Comparison of ENCODE assay signal across 9 cellular contexts in the genomic region with DNA sequence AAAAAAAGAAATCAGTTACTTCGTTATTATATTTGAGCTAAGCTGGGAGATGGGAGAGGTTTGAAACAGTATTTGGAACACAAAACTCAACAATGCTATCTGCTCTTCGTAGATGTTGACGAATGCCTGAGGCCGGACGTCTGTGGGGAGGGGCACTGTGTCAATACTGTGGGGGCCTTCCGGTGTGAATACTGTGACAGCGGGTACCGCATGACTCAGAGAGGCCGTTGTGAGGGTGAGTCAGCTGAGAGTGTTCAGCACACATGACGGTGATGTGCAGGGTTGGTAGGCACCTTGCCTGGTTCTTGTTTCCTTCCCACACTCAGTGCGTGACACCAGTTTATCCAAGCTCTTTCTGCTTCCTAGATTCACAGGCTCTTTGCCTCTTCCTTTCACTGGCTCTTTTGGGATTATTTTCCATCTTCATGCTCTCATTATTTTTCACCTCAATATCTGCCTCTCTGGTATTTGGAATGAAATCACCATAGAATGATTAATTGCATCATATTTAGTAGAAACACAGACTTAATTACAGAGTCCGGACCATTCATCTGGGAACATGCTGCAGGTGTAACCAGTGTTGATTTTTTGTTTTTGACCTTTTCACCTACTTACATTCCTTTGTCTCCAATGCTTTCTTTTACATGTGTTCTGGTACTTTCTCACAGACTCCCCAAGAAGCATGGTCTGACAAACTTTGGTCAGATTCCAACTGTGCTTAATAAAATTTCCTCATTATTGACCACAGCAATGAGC.
DNase-seq lines count a peak whose midpoint lies in the region; ATAC-seq, FAIRE-seq and TF ChIP-seq lines count a peak whose summit lies in the region.
"Had no signal": no experiment of that assay in that cellular context is flagged by ENCODE, and none has a peak within 500 bp of the region (broad histone marks: within the 10 kb centered on the region; RNA-seq: fewer than 3 reads in every experiment).

No MANE protein-coding gene starts in this region.

- POLR2A ChIA-PET in SK-N-SH (lab: Yijun Ruan, JAX) (no interaction called here), endothelial cell of umbilical vein (lab: Charles Lee) (no interaction called here)

- dilution Hi-C loops in endothelial cell of umbilical vein (cut with MboI; ENCODE audit: extremely low pct_ligation_motif_present, low sequenced_read_pairs) = no loop called here

- no peaks in the 10 kb centered on the region for H3K9me3 ChIP-seq in SK-N-SH
- no peaks in the 10 kb centered on the region for H3K9me3 ChIP-seq in endothelial cell of umbilical vein (replicated peaks; ENCODE audit: control insufficient read depth, insufficient read depth, low read length)
- no peaks in the 10 kb centered on the region for H3K9me3 ChIP-seq in gastrocnemius medialis

- H3K9ac ChIP-seq in SK-N-SH (peak overlapping the region; percentile 42; the same call in 1 of the 2 replicates), endothelial cell of umbilical vein (replicated peaks; ENCODE audit: extremely low read depth, insufficient read depth, low read length) (peak overlapping the region; percentile 40)

- H4K20me1 ChIP-seq in SK-N-SH (ENCODE audit: insufficient read depth) (no peaks in the 10 kb centered on the region), endothelial cell of umbilical vein (replicated peaks; ENCODE audit: control insufficient read depth, extremely low read depth, insufficient read depth, low read length) (no peaks in the 10 kb centered on the region)

- TF ChIP-seq CTCF in SK-N-SH (IDR thresholded peaks at IDR 0.05) (no peak), endothelial cell of umbilical vein (IDR thresholded peaks at IDR 0.05; ENCODE audit: extremely low read depth in 1 of 2, insufficient read depth in 1 of 2, low read depth in 1 of 2, low read length in 2 of 2) (no peak), gastrocnemius medialis (IDR thresholded peaks at IDR 0.05 in 4 of 5, conservative IDR thresholded peaks at IDR 0.05 in 1 of 5) (no peak)

- in situ Hi-C loops in gastrocnemius medialis (cut with MboI; ENCODE audit: low sequenced_read_pairs in 4 of 4) = loop anchor here in 1 of 4 donors (10.0 kb wide), 1 partner anchor 99 kb away; no protein-coding TSS in a partner anchor

- TF ChIP-seq EP300 in SK-N-SH (IDR thresholded peaks at IDR 0.05; ENCODE audit: borderline replicate concordance in 1 of 2, low read depth in 1 of 2, low read length in 1 of 2) = peak in 1 of 2 experiments; percentile 91; a peak in 1 of 4 replicates

- TF ChIP-seq RAD21 in SK-N-SH (IDR thresholded peaks at IDR 0.05; ENCODE audit: low read length) = no peak

- 11% methylated on average over 12 of the region's 12 CpGs for WGBS in SK-N-SH (ENCODE audit: low lambda C conversion rate)

- DNase-seq in GM04503 (ENCODE audit: low read depth) (peak; percentile 19), SK-N-SH (peak; percentile 12), endothelial cell of umbilical vein (ENCODE audit: low read depth, low spot score) (peak; percentile 80), gastrocnemius medialis (peak; percentile 52 to 53), SIG-M5 (lab: John Stamatoyannopoulos, UW) (no peak)

- TF ChIP-seq POLR2A in endothelial cell of umbilical vein (IDR thresholded peaks at IDR 0.05; ENCODE audit: low read depth, low read length) = no peak
- TF ChIP-seq POLR2A in gastrocnemius medialis (IDR thresholded peaks at IDR 0.05) = peak; percentile 11 to 24

- H3K79me2 ChIP-seq in SK-N-SH (ENCODE audit: insufficient read depth) = no peaks in the 10 kb centered on the region
- no peaks in the 10 kb centered on the region for H3K79me2 ChIP-seq in endothelial cell of umbilical vein (ENCODE audit: control insufficient read depth, insufficient read depth, low read length)

- peak; percentile 58 to 60 for ATAC-seq in gastrocnemius medialis
- no peak for ATAC-seq in GM21390 (IDR thresholded peaks at IDR 0.05; ENCODE audit: unreplicated experiment)
- ATAC-seq in GM18517 (IDR thresholded peaks at IDR 0.05; ENCODE audit: unreplicated experiment) = no peak
- no peak for ATAC-seq in HG02884 (IDR thresholded peaks at IDR 0.05; ENCODE audit: unreplicated experiment)

- CTCF ChIA-PET in SK-N-SH (lab: Yijun Ruan, JAX) = no interaction called here
- CTCF ChIA-PET in endothelial cell of umbilical vein (lab: Charles Lee) = interaction anchor here (0.7 to 1.7 kb wide), 11 partner anchors 16 to 307 kb away, joined by 3 to 7 read pairs (median 4); no protein-coding TSS in a partner anchor

- H3K9me1 ChIP-seq in endothelial cell of umbilical vein (replicated peaks; ENCODE audit: control insufficient read depth, extremely low read depth, insufficient read depth, low read length) = no peaks in the 10 kb centered on the region

- H3K9me2 ChIP-seq in SK-N-SH = no peaks in the 10 kb centered on the region

- BruUV-seq in endothelial cell of umbilical vein (replicated peaks; lab: Mats Ljungman, UMichigan) = TSS peak; percentile 92

- peaks cover 0 to 4% of the 10 kb centered on the region in 2 experiments for H3K4me1 ChIP-seq in SK-N-SH (ENCODE audit: control insufficient read depth in 1 of 2, insufficient read depth in 2 of 2, low read depth in 1 of 2, low read length in 1 of 2)
- peaks cover 6% of the 10 kb centered on the region for H3K4me1 ChIP-seq in endothelial cell of umbilical vein (ENCODE audit: control insufficient read depth, extremely low read depth, insufficient read depth, low read length)
- H3K4me1 ChIP-seq in gastrocnemius medialis = peaks cover 0 to 15% of the 10 kb centered on the region in 2 donors

- H3K4me2 ChIP-seq in SK-N-SH (peak overlapping the region; percentile 21), endothelial cell of umbilical vein (ENCODE audit: insufficient read depth, low read length) (no peak overlapping the region)

- H3K4me3 ChIP-seq in SK-N-SH (ENCODE audit: low read depth in 2 of 2, low read length in 1 of 2) (no peak overlapping the region), endothelial cell of umbilical vein (replicated peaks in 1 of 3; ENCODE audit: insufficient read depth in 1 of 3, low read depth in 1 of 3, low read length in 3 of 3) (no peak overlapping the region), gastrocnemius medialis (no peak overlapping the region)

- peak; percentile 96 for FAIRE-seq in endothelial cell of umbilical vein (lab: Jason Lieb, UNC)

- H3K27ac ChIP-seq in SK-N-SH (ENCODE audit: low read depth in 2 of 2, low read length in 1 of 2) = peak overlapping the region; percentile 11 to 91; a peak in 3 of 4 replicates
- H3K27ac ChIP-seq in endothelial cell of umbilical vein (ENCODE audit: insufficient read depth, low read depth, low read length) = peak overlapping the region; percentile 84
- H3K27ac ChIP-seq in gastrocnemius medialis = peak overlapping the region; percentile 63 to 76 (median 70)
- H3K27ac ChIP-seq: HL-60 had no signal

- peaks cover 49% of the 10 kb centered on the region for H3F3A ChIP-seq in SK-N-SH (replicated peaks; ENCODE audit: insufficient read depth)

- H2AFZ ChIP-seq in SK-N-SH (ENCODE audit: low read depth) (no peak overlapping the region), endothelial cell of umbilical vein (ENCODE audit: low read depth, low read length) (no peak overlapping the region)

- no peaks in the 10 kb centered on the region for H3K27me3 ChIP-seq in SK-N-SH (ENCODE audit: insufficient read depth)
- no peaks in the 10 kb centered on the region for H3K27me3 ChIP-seq in endothelial cell of umbilical vein (ENCODE audit: control insufficient read depth in 2 of 2, insufficient read depth in 2 of 2, low read length in 2 of 2)
- H3K27me3 ChIP-seq in gastrocnemius medialis = no peaks in the 10 kb centered on the region

- peaks cover 57 to 85% of the 10 kb centered on the region in 2 experiments for H3K36me3 ChIP-seq in SK-N-SH (replicated peaks in 1 of 2; ENCODE audit: control insufficient read depth in 1 of 2, insufficient read depth in 2 of 2, low read length in 1 of 2)
- H3K36me3 ChIP-seq in endothelial cell of umbilical vein (ENCODE audit: control insufficient read depth in 2 of 2, extremely low read depth in 1 of 2, insufficient read depth in 2 of 2, low read length in 2 of 2) = peaks cover under 1 to 2% of the 10 kb centered on the region in 2 experiments
- peaks cover 0 to 11% of the 10 kb centered on the region in 2 donors for H3K36me3 ChIP-seq in gastrocnemius medialis

- intact Hi-C loops in endothelial cell of umbilical vein (cut with micrococcal nuclease) = loop anchor here (1.0 to 10.0 kb wide), 3 partner anchors 15 to 721 kb away; no protein-coding TSS in a partner anchor
- intact Hi-C loops in gastrocnemius medialis (cut with DNase I; ENCODE audit: low total_unique reads) = no loop called here

TF ChIP-seq in SK-N-SH, 30 proteins besides CTCF, POLR2A, EP300 and RAD21 (continues in another document):
- TF ChIP-seq POLR2AphosphoS5 (IDR thresholded peaks at IDR 0.05; ENCODE audit: low read depth, low read length) = peak; percentile 55; the same call in 1 of the 2 replicates
- TF ChIP-seq FOSL2 (IDR thresholded peaks at IDR 0.05; ENCODE audit: borderline replicate concordance, low read depth) = peak; percentile 99
- 0 out of 2 replicates have a peak, but pooled peaks have one; percentile 65 for TF ChIP-seq TEAD4 (IDR thresholded peaks at IDR 0.05; ENCODE audit: borderline replicate concordance, insufficient read depth)
- TF ChIP-seq, protein P1, sequence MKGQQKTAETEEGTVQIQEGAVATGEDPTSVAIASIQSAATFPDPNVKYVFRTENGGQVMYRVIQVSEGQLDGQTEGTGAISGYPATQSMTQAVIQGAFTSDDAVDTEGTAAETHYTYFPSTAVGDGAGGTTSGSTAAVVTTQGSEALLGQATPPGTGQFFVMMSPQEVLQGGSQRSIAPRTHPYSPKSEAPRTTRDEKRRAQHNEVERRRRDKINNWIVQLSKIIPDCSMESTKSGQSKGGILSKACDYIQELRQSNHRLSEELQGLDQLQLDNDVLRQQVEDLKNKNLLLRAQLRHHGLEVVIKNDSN (IDR thresholded peaks at IDR 0.05; ENCODE audit: borderline replicate concordance, low read depth) = peak; percentile 68; the same call in 1 of the 2 replicates

TF ChIP-seq in endothelial cell of umbilical vein, 7 proteins besides CTCF, POLR2A, EP300 and RAD21:
- TF ChIP-seq MYC (IDR thresholded peaks at IDR 0.05; ENCODE audit: low read depth, low read length) (peak; percentile 75), GATA2 (IDR thresholded peaks at IDR 0.05; ENCODE audit: insufficient read depth, insufficient read length, low read depth, low read length) (no peak), POLR2AphosphoS5 (IDR thresholded peaks at IDR 0.05; ENCODE audit: insufficient read depth, low read depth, low read length) (peak; percentile 85), EZH2 (IDR thresholded peaks at IDR 0.05; ENCODE audit: borderline replicate concordance, low read depth, low read length, severe bottlenecking) (no peak), JUN (IDR thresholded peaks at IDR 0.05; ENCODE audit: borderline replicate concordance, insufficient read depth, insufficient read length, low read depth) (peak; percentile 96), FOS (IDR thresholded peaks at IDR 0.05; ENCODE audit: borderline replicate concordance, insufficient read depth, low read length) (peak; percentile 70)
- TF ChIP-seq, protein P2, sequence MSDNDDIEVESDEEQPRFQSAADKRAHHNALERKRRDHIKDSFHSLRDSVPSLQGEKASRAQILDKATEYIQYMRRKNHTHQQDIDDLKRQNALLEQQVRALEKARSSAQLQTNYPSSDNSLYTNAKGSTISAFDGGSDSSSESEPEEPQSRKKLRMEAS (IDR thresholded peaks at IDR 0.05; ENCODE audit: insufficient read depth, insufficient read length) = peak; percentile 25
TF ChIP-seq in endothelial cell of umbilical vein: peak in this region for 5.

Comparison
In these comparisons a context has a peak if more than half of its experiments do, and no peak if none do; other contexts are left out.
1. ATAC-seq: peak in gastrocnemius medialis (2 of 2); none in GM21390 (single experiment), GM18517 (single experiment) and HG02884 (single experiment).
2. Peak in every context shown above with its lines, with median percentiles within 50 percentile points of each other: H3K27ac ChIP-seq.